8 cellular contexts compared by ENCODE assay signal in genomic region chr14:70908918-70909641, GRCh38. TPM values are rescaled to one million over a fixed set of nuclear protein-coding genes. Genes with fewer than 3 reads are reported as not detected.
DNase-seq lines count a peak whose midpoint lies in the region; ATAC-seq lines count a peak whose summit lies in the region.

No MANE protein-coding gene starts in this region.

- no peaks in the 10 kb centered on the region for H3K9me3 ChIP-seq in iPS-15b (ENCODE audit: control insufficient read depth, insufficient read depth, low read length)

- peaks cover 11% of the 10 kb centered on the region for H3K4me1 ChIP-seq in iPS-15b (ENCODE audit: control insufficient read depth, insufficient read depth, low read length)

- no peak for ATAC-seq in activated CD8-positive, alpha-beta T cell treated with anti-CD3 and anti-CD28 coated beads, Interleukin-2, amount 10 ng/mL, durations not matched to agents 7 days and 5 days
- ATAC-seq in stimulated activated naive CD8-positive, alpha-beta T cell treated with anti-CD3 and anti-CD28 coated beads, Interleukin-15, amount 100 ng/mL, for 72 hours, result no peak

- peak; percentile 35 for DNase-seq in NCI-H1694 treated with DMSO at 0.1 percent for 48 hours (lab: John Stamatoyannopoulos, UW)
- no peak for DNase-seq in NCI-H1694 (lab: John Stamatoyannopoulos, UW)
- DNase-seq in activated CD8-positive, alpha-beta T cell treated with anti-CD3 and anti-CD28 coated beads, Interleukin-2, amount 10 ng/mL, durations not matched to agents 7 days and 5 days, result no peak
- no peak for DNase-seq in stimulated activated naive CD8-positive, alpha-beta T cell treated with anti-CD3 and anti-CD28 coated beads, Interleukin-15, amount 100 ng/mL, for 72 hours
- DNase-seq in GDM1 (lab: John Stamatoyannopoulos, UW), result no peak
- no peak for DNase-seq in head of caudate nucleus
- DNase-seq in NCI-H345 (lab: John Stamatoyannopoulos, UW), result no peak

- peak overlapping the region; percentile 85 for H3K4me3 Mint-ChIP-seq in activated CD8-positive, alpha-beta T cell treated with anti-CD3 and anti-CD28 coated beads, Interleukin-2, amount 10 ng/mL, durations not matched to agents 7 days and 5 days
- peak overlapping the region; percentile 88 to 95 for H3K4me3 Mint-ChIP-seq in stimulated activated naive CD8-positive, alpha-beta T cell treated with anti-CD3 and anti-CD28 coated beads, Interleukin-15, amount 100 ng/mL, for 72 hours

- peak overlapping the region; percentile 85 for H3K27ac Mint-ChIP-seq in activated CD8-positive, alpha-beta T cell treated with anti-CD3 and anti-CD28 coated beads, Interleukin-2, amount 10 ng/mL, durations not matched to agents 7 days and 5 days
- peak overlapping the region; percentile 88 to 97 for H3K27ac Mint-ChIP-seq in stimulated activated naive CD8-positive, alpha-beta T cell treated with anti-CD3 and anti-CD28 coated beads, Interleukin-15, amount 100 ng/mL, for 72 hours

- H3K4me1 Mint-ChIP-seq in activated CD8-positive, alpha-beta T cell treated with anti-CD3 and anti-CD28 coated beads, Interleukin-2, amount 10 ng/mL, durations not matched to agents 7 days and 5 days (ENCODE audit: low read depth), result peaks cover 60% of the 10 kb centered on the region
- H3K4me1 Mint-ChIP-seq in stimulated activated naive CD8-positive, alpha-beta T cell treated with anti-CD3 and anti-CD28 coated beads, Interleukin-15, amount 100 ng/mL, for 72 hours, result peaks cover 72% of the 10 kb centered on the region

- CTCF ChIA-PET in activated CD8-positive, alpha-beta T cell treated with anti-CD3 and anti-CD28 coated beads, Interleukin-2, amount 10 ng/mL, durations not matched to agents 7 days and 5 days (lab: Charles Lee), result interaction anchor here (0.7 to 1.6 kb wide), 6 partner anchors 22 to 92 kb away, joined by 3 to 8 read pairs (median 4); no protein-coding TSS in a partner anchor

- H3K36me3 Mint-ChIP-seq in activated CD8-positive, alpha-beta T cell treated with anti-CD3 and anti-CD28 coated beads, Interleukin-2, amount 10 ng/mL, durations not matched to agents 7 days and 5 days (ENCODE audit: low read depth), result peaks cover 26% of the 10 kb centered on the region

- no peaks in the 10 kb centered on the region for H3K9me3 Mint-ChIP-seq in activated CD8-positive, alpha-beta T cell treated with anti-CD3 and anti-CD28 coated beads, Interleukin-2, amount 10 ng/mL, durations not matched to agents 7 days and 5 days (ENCODE audit: insufficient read depth)
- H3K9me3 Mint-ChIP-seq in stimulated activated naive CD8-positive, alpha-beta T cell treated with anti-CD3 and anti-CD28 coated beads, Interleukin-15, amount 100 ng/mL, for 72 hours, result no peaks in the 10 kb centered on the region

- peak overlapping the region; percentile 69 for H3K4me3 ChIP-seq in iPS-15b (ENCODE audit: low read depth, low read length)

- peak overlapping the region; percentile 67 for H3K9ac ChIP-seq in iPS-15b (ENCODE audit: low read depth, low read length)

- H3K36me3 ChIP-seq in iPS-15b (ENCODE audit: control insufficient read depth, insufficient read depth, low read length), result no peaks in the 10 kb centered on the region

- H3K27me3 Mint-ChIP-seq in activated CD8-positive, alpha-beta T cell treated with anti-CD3 and anti-CD28 coated beads, Interleukin-2, amount 10 ng/mL, durations not matched to agents 7 days and 5 days (ENCODE audit: low read depth), result no peaks in the 10 kb centered on the region
- H3K27me3 Mint-ChIP-seq in stimulated activated naive CD8-positive, alpha-beta T cell treated with anti-CD3 and anti-CD28 coated beads, Interleukin-15, amount 100 ng/mL, for 72 hours, result no peaks in the 10 kb centered on the region

- POLR2A ChIA-PET in activated CD8-positive, alpha-beta T cell treated with anti-CD3 and anti-CD28 coated beads, Interleukin-2, amount 10 ng/mL, durations not matched to agents 7 days and 5 days (lab: Charles Lee), result interaction anchor here (0.8 to 1.2 kb wide), 6 partner anchors 9 to 44 kb away, joined by 3 to 7 read pairs (median 3); no protein-coding TSS in a partner anchor

- intact Hi-C loops in head of caudate nucleus (cut with DNase I), result loop anchor here (5.0 kb wide), 2 partner anchors 63 to 87 kb away; no protein-coding TSS in a partner anchor

- peaks cover 3% of the 10 kb centered on the region for H3K27me3 ChIP-seq in iPS-15b (ENCODE audit: control insufficient read depth, insufficient read depth, low read length)

RNA-seq across cellular contexts. Expression of gene PCNX1, which starts 1.8 kb away (rescaled TPM):
- 10 to 100 TPM; 67.8 to 68.9 TPM for total RNA-seq in activated CD8-positive, alpha-beta T cell treated with anti-CD3 and anti-CD28 coated beads, Interleukin-2, amount 10 ng/mL, durations not matched to agents 7 days and 5 days
